8 cellular contexts compared by ENCODE assay signal in genomic region chr9:137459147-137459600, GRCh38. TPM values are rescaled to one million over a fixed set of nuclear protein-coding genes. Genes with fewer than 3 reads are reported as not detected.
DNase-seq lines count a peak whose midpoint lies in the region; ATAC-seq and TF ChIP-seq lines count a peak whose summit lies in the region.

TSS of gene NSMF (minus strand) at chr9:137459334. CDS start at chr9:137459102, 232 bp downstream.

- ATAC-seq in GM19035 (IDR thresholded peaks at IDR 0.05; ENCODE audit: unreplicated experiment) (peak; percentile 75), HG03354 (IDR thresholded peaks at IDR 0.05; ENCODE audit: poor library complexity, severe bottlenecking, unreplicated experiment) (peak; percentile 64), left lobe of liver (peak; percentile 80)

- peak within 1 kb of the TSS; percentile 67 for H3K4me3 ChIP-seq in AG10803 (ENCODE audit: low read length)

- TF ChIP-seq CTCF in AG10803 (conservative IDR thresholded peaks at IDR 0.05; ENCODE audit: low read length) = no peak

- DNase-seq in AG10803 (ENCODE audit: low read depth) = peak; percentile 83
- DNase-seq in NCI-H69 (lab: John Stamatoyannopoulos, UW) = peak; percentile 96
- peak; percentile 95 for DNase-seq in activated CD4-positive, alpha-beta T cell treated with anti-CD3 and anti-CD28 coated beads, Interleukin-2, amount 50 U/mL, for 1 hour
- peak; percentile 87 for DNase-seq in dedifferentiated amniotic fluid mesenchymal stem cell (ENCODE audit: extremely low spot score)
- peak; percentile 96 for DNase-seq in left lobe of liver (ENCODE audit: low spot score)
- peak; percentile 93 for DNase-seq in stimulated activated CD4-positive, alpha-beta T cell treated with anti-CD3 and anti-CD28 coated beads, Interleukin-1b, Interleukin-23, amount 100 ng/mL, for 48 hours

RNA-seq across cellular contexts. Expression of gene NSMF, which starts in this region (rescaled TPM):
- 23.0 TPM for total RNA-seq in left lobe of liver

Comparison
In these comparisons a context has a peak if more than half of its experiments do, and no peak if none do; other contexts are left out.
1. Peak in every context shown above with its lines: DNase-seq, ATAC-seq and H3K4me3 ChIP-seq.